26 cellular contexts compared by ENCODE assay signal in the genomic region with DNA sequence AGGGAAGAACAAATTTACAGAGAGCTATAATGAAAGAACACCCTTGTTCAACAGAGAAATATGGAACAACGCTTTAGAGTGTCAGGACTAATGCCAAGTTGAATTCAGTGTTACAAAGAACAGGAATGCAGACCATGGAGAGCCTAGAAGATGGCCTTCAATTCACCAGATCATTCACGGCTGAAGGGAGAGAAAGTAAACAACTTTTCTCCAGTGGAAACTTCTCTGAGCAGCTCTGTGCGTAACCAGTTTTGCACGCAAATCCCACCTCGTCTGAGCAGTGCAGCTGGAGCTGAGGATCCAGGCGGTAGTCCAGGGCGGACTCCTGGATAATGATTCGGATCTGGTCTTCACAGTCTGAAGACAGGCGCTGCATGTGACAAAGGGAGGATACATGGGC. TPM values are rescaled to one million over a fixed set of nuclear protein-coding genes. Genes with fewer than 3 reads are reported as not detected.
DNase-seq lines count a peak whose midpoint lies in the region; ATAC-seq, FAIRE-seq and TF ChIP-seq lines count a peak whose summit lies in the region.
"Had no signal": no experiment of that assay in that cellular context is flagged by ENCODE, and none has a peak within 500 bp of the region (broad histone marks: within the 10 kb centered on the region; RNA-seq: fewer than 3 reads in every experiment).

No MANE protein-coding gene starts in this region.

- DNase-seq in PC-3 (no peak), astrocyte (ENCODE audit: low read depth) (peak; percentile 76), fibroblast of peridontal ligament (ENCODE audit: extremely low read depth) (peak; percentile 38), sigmoid colon (no peak), UCSD-AML1 (lab: John Stamatoyannopoulos, UW; ENCODE audit: unreplicated experiment) (no peak), mesendoderm (no peak)
- DNase-seq in stimulated activated CD4-positive, alpha-beta T cell treated with anti-CD3 and anti-CD28 coated beads, Interleukin-2, amount 100 ng/mL, for 24 hours, result no peak
- DNase-seq: activated CD4-positive, alpha-beta T cell treated with anti-CD3 and anti-CD28 coated beads for 4 hours; body of pancreas; colonic mucosa; COR-L47; DND-41; esophagus squamous epithelium; gastrocnemius medialis; KG1; left ventricle myocardium inferior; mucosa of descending colon; NCI-H146; NCI-H524; posterior cingulate gyrus had no signal

- H2AFZ ChIP-seq in PC-3 (ENCODE audit: low read length) (no peak overlapping the region), astrocyte (ENCODE audit: low read depth, low read length) (no peak overlapping the region)

- H3K4me2 ChIP-seq in PC-3 (ENCODE audit: low read length) (no peak overlapping the region; the same call in 1 of the 2 replicates), astrocyte (ENCODE audit: low read length) (no peak overlapping the region), mesendoderm (ENCODE audit: low read length) (no peak overlapping the region)
- H3K4me2 ChIP-seq: BLaER1 treated with 17β-estradiol and CSF1 and Interleukin-3, amounts not matched to agents 10 nM and 100 nM had no signal

- no peak overlapping the region for H3K9ac ChIP-seq in PC-3 (ENCODE audit: low read length)
- H3K9ac ChIP-seq in astrocyte (ENCODE audit: low read length), result no peak overlapping the region
- H3K9ac ChIP-seq in mesendoderm (ENCODE audit: low read length), result no peak overlapping the region
- H3K9ac ChIP-seq: BLaER1 treated with 17β-estradiol and CSF1 and Interleukin-3, amounts not matched to agents 10 nM and 100 nM had no signal

- H2AK5ac ChIP-seq in mesendoderm (ENCODE audit: low read length), result no peak overlapping the region

- H3K27me3 ChIP-seq in PC-3 (ENCODE audit: low read length) (no peaks in the 10 kb centered on the region), astrocyte (ENCODE audit: insufficient read depth, low read length) (no peaks in the 10 kb centered on the region), sigmoid colon (no peaks in the 10 kb centered on the region), mesendoderm (ENCODE audit: insufficient read depth, low read length, poor library complexity) (no peaks in the 10 kb centered on the region)
- H3K27me3 ChIP-seq: BLaER1 treated with 17β-estradiol and CSF1 and Interleukin-3, amounts not matched to agents 10 nM and 100 nM; body of pancreas; colonic mucosa; esophagus squamous epithelium; gastrocnemius medialis had no signal

- no peak for TF ChIP-seq POLR2A in sigmoid colon (IDR thresholded peaks at IDR 0.05)

- H2BK120ac ChIP-seq in mesendoderm (ENCODE audit: low read depth, low read length), result no peak overlapping the region

- H3K4ac ChIP-seq in mesendoderm (ENCODE audit: low read depth, low read length), result no peak overlapping the region

- no peaks in the 10 kb centered on the region for H3K9me3 Mint-ChIP-seq in astrocyte (ENCODE audit: unreplicated experiment)
- H3K9me3 Mint-ChIP-seq: T-helper 1 cell treated with Interleukin-12 subunit alpha and Interleukin-12 subunit beta and Interleukin-4 antibody, amounts not matched to agents 30 μg/mL and 1 μg/mL, for 36 hours had no signal

- peaks cover 5% of the 10 kb centered on the region; the same call in 1 of the 2 replicates for H3K36me3 ChIP-seq in PC-3 (ENCODE audit: low read depth, low read length)
- peaks cover 55% of the 10 kb centered on the region for H3K36me3 ChIP-seq in astrocyte (ENCODE audit: insufficient read depth, low read length)
- peaks cover 17 to 81% (median 34%) of the 10 kb centered on the region in 4 donors for H3K36me3 ChIP-seq in sigmoid colon
- H3K36me3 ChIP-seq in mesendoderm (ENCODE audit: control insufficient read depth, insufficient read depth, low read length), result peaks cover 6% of the 10 kb centered on the region

- peaks cover 37% of the 10 kb centered on the region for H3K36me3 Mint-ChIP-seq in astrocyte (ENCODE audit: low read depth, unreplicated experiment)

- H4K5ac ChIP-seq in mesendoderm (ENCODE audit: low read length), result no peak overlapping the region

- H3F3A ChIP-seq in PC-3 (ENCODE audit: low read length, unreplicated experiment), result no peaks in the 10 kb centered on the region

- H3K4me3 Mint-ChIP-seq in astrocyte (ENCODE audit: unreplicated experiment), result no peak overlapping the region
- H3K4me3 Mint-ChIP-seq: activated naive CD8-positive, alpha-beta T cell; T-helper 1 cell treated with Interleukin-12 subunit alpha and Interleukin-12 subunit beta and Interleukin-4 antibody, amounts not matched to agents 30 μg/mL and 1 μg/mL, for 36 hours had no signal

- no peak overlapping the region for H3K23ac ChIP-seq in mesendoderm (ENCODE audit: low read length)

- peaks cover 2% of the 10 kb centered on the region for H3K4me1 Mint-ChIP-seq in astrocyte (ENCODE audit: low read depth, unreplicated experiment)

- ATAC-seq in PC-3, result no peak
- ATAC-seq: gastrocnemius medialis, mucosa of descending colon had no signal

- H3K79me2 ChIP-seq in PC-3 (ENCODE audit: low read length), result no peaks in the 10 kb centered on the region
- H3K79me2 ChIP-seq in astrocyte (ENCODE audit: insufficient read depth, low read length), result no peaks in the 10 kb centered on the region
- no peaks in the 10 kb centered on the region for H3K79me2 ChIP-seq in mesendoderm (ENCODE audit: control insufficient read depth, insufficient read depth, low read length)

- H3K4me3 ChIP-seq in PC-3 (ENCODE audit: low read length), result no peak overlapping the region
- no peak overlapping the region for H3K4me3 ChIP-seq in astrocyte (ENCODE audit: insufficient read depth, low read depth, low read length)
- H3K4me3 ChIP-seq in sigmoid colon, result no peak overlapping the region
- no peak overlapping the region for H3K4me3 ChIP-seq in mesendoderm (ENCODE audit: low read length)
- H3K4me3 ChIP-seq: BLaER1 treated with 17β-estradiol and CSF1 and Interleukin-3, amounts not matched to agents 10 nM and 100 nM; body of pancreas; colonic mucosa; esophagus squamous epithelium; gastrocnemius medialis; left ventricle myocardium inferior; mucosa of descending colon had no signal

- TF ChIP-seq CTCF in PC-3 (conservative IDR thresholded peaks at IDR 0.05; ENCODE audit: low read depth, low read length) (no peak), astrocyte (IDR thresholded peaks at IDR 0.05; ENCODE audit: insufficient read depth, low read depth, low read length) (no peak), sigmoid colon (IDR thresholded peaks at IDR 0.05) (no peak)

- no peak overlapping the region for H3K56ac ChIP-seq in mesendoderm (ENCODE audit: low read length)

- no peak for FAIRE-seq in astrocyte (lab: Jason Lieb, UNC)
- FAIRE-seq: RCC 7860 had no signal

- no peaks in the 10 kb centered on the region for H3K9me2 ChIP-seq in PC-3 (replicated peaks; ENCODE audit: low read length)

- POLR2A ChIA-PET in PC-3 (lab: Charles Lee; ENCODE audit: unreplicated experiment), result no interaction called here

- no peak overlapping the region for H3K27ac Mint-ChIP-seq in astrocyte (ENCODE audit: unreplicated experiment)
- H3K27ac Mint-ChIP-seq: activated naive CD8-positive, alpha-beta T cell; T-helper 1 cell treated with Interleukin-12 subunit alpha and Interleukin-12 subunit beta and Interleukin-4 antibody, amounts not matched to agents 30 μg/mL and 1 μg/mL, for 36 hours had no signal

- H4K20me1 ChIP-seq in PC-3 (ENCODE audit: low read length), result no peaks in the 10 kb centered on the region
- peaks cover 8% of the 10 kb centered on the region for H4K20me1 ChIP-seq in astrocyte (ENCODE audit: insufficient read depth, low read length)
- H4K20me1 ChIP-seq: BLaER1 treated with 17β-estradiol and CSF1 and Interleukin-3, amounts not matched to agents 10 nM and 100 nM had no signal

- CTCF ChIA-PET in PC-3 (lab: Charles Lee), result no interaction called here

- no peak overlapping the region for H3K18ac ChIP-seq in mesendoderm (ENCODE audit: low read length)

- WGBS in sigmoid colon, 2 donors, result 90 to 95% methylated on average over 9 of the region's 9 CpGs
- WGBS in mesendoderm (ENCODE audit: extremely low coverage, insufficient coverage, low lambda C conversion rate), result no CpG with 5 or more reads among the region's 9 CpGs

- no peak for TF ChIP-seq EP300 in sigmoid colon (IDR thresholded peaks at IDR 0.05)

- H4K8ac ChIP-seq in mesendoderm (ENCODE audit: low read depth, low read length), result no peak overlapping the region

- BruUV-seq in PC-3 (replicated peaks; lab: Mats Ljungman, UMichigan), result no TSS peak

- H3K9me3 ChIP-seq in PC-3 (ENCODE audit: low read length) (no peaks in the 10 kb centered on the region), astrocyte (ENCODE audit: insufficient read depth, low read depth, low read length) (no peaks in the 10 kb centered on the region), sigmoid colon (no peaks in the 10 kb centered on the region)
- H3K9me3 ChIP-seq: BLaER1 treated with 17β-estradiol and CSF1 and Interleukin-3, amounts not matched to agents 10 nM and 100 nM; body of pancreas; colonic mucosa; esophagus squamous epithelium; gastrocnemius medialis; left ventricle myocardium inferior; mucosa of descending colon had no signal

- no peaks in the 10 kb centered on the region for H3K27me3 Mint-ChIP-seq in astrocyte (ENCODE audit: low read depth, unreplicated experiment)
- H3K27me3 Mint-ChIP-seq: activated naive CD8-positive, alpha-beta T cell had no signal

- H3K27ac ChIP-seq in PC-3 (ENCODE audit: low read length) (peak overlapping the region; percentile 25; the same call in 1 of the 2 replicates), astrocyte (ENCODE audit: low read depth, low read length) (peak overlapping the region; percentile 9), sigmoid colon (peak overlapping the region in 3 of 4 donors; percentile 37 to 67 (median 62)), mesendoderm (ENCODE audit: low read depth, low read length) (no peak overlapping the region)
- H3K27ac ChIP-seq: BLaER1 treated with 17β-estradiol and CSF1 and Interleukin-3, amounts not matched to agents 10 nM and 100 nM; body of pancreas; colonic mucosa; gastrocnemius medialis; left ventricle myocardium inferior had no signal

- no peak overlapping the region for H2BK15ac ChIP-seq in mesendoderm (replicated peaks; ENCODE audit: low read depth)

- intact Hi-C loops in PC-3 (cut with micrococcal nuclease) (no loop called here), sigmoid colon (cut with DNase I) (loop anchor here (5.0 kb wide), 1 partner anchor 145 kb away; a partner anchor contains a TSS)

- peaks cover 15% of the 10 kb centered on the region; the same call in 1 of the 2 replicates for H3K4me1 ChIP-seq in PC-3 (ENCODE audit: insufficient read depth, low read length)
- H3K4me1 ChIP-seq in astrocyte (ENCODE audit: insufficient read depth, low read length), result no peaks in the 10 kb centered on the region
- H3K4me1 ChIP-seq in sigmoid colon, result peaks cover 0 to 15% (median 6%) of the 10 kb centered on the region in 4 donors
- no peaks in the 10 kb centered on the region for H3K4me1 ChIP-seq in mesendoderm (ENCODE audit: control insufficient read depth, low read depth, low read length)
- H3K4me1 ChIP-seq: colonic mucosa, gastrocnemius medialis, left ventricle myocardium inferior had no signal

- H3K79me1 ChIP-seq in mesendoderm (ENCODE audit: low read length), result no peaks in the 10 kb centered on the region

- H2BK5ac ChIP-seq in mesendoderm (ENCODE audit: low read length), result no peak overlapping the region

RNA-seq across cellular contexts. Expression of a gene that starts 40.5 kb away (rescaled TPM):
- total RNA-seq in PC-3 (2014; rRNA removed) (0.29 and 0.87 TPM in 2 replicates), astrocyte (4.2 and 4.9 TPM in 2 replicates), sigmoid colon (1 to 10 TPM in 1 of 4 donors, under 1 TPM in 1, not detected in 2; 0.49 to 1.7 TPM)
- under 1 TPM in 1 of 3 donors, not detected in 2; 0.83 TPM for polyA plus RNA-seq in sigmoid colon
- 0.01 TPM for polyA plus RNA-seq in mesendoderm (2013, experiment 1 of 2)
- polyA plus RNA-seq in mesendoderm (2013, experiment 2 of 2), result 0.06 TPM
- total RNA-seq: SK-MEL-5, urinary bladder had no signal

Comparison
In these comparisons a context has a peak if more than half of its experiments do, and no peak if none do; other contexts are left out.
1. DNase-seq: peak in astrocyte (single experiment) and fibroblast of peridontal ligament (single experiment); none in PC-3 (single experiment), sigmoid colon (single experiment), stimulated activated CD4-positive, alpha-beta T cell treated with anti-CD3 and anti-CD28 coated beads, Interleukin-2, amount 100 ng/mL, for 24 hours (0 of 2), UCSD-AML1 (single experiment) and mesendoderm (single experiment).